In the genomic region with DNA sequence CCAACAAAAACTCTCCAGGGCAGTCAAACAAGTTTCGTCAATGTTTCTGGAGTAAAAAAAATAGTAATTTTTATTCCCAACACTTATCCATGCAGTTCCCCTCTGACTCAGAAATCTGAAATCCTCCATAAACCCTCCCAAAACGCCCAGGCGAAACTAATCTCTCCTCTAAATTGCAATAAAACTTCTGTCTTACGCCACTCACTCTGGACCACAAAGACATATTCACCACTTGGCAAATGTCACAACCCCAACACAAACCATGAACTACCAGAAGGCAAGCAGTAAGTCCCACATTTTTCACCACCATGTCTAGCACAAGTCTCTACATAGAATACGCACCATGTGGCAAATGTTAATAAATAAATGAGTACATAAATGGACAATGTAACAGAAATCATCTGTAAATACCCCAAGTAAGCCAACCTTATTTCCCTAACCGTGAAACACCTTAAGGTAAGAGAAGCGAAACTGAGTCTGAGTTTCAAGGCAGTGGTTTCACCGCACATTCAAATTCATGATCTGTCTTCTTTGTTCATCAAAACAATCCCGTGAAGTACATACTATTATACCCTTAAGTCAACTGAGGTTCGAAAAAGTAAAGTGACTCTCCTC, we compare ENCODE assay signal across 8 cellular contexts. TPM values are rescaled to one million over a fixed set of nuclear protein-coding genes. Genes with fewer than 3 reads are reported as not detected.
DNase-seq lines count a peak whose midpoint lies in the region; ATAC-seq, FAIRE-seq and TF ChIP-seq lines count a peak whose summit lies in the region.

No MANE protein-coding gene starts in this region.

- no peaks in the 10 kb centered on the region for H3K9me3 Mint-ChIP-seq in astrocyte (ENCODE audit: unreplicated experiment)
- H3K9me3 Mint-ChIP-seq in neural crest cell = no peaks in the 10 kb centered on the region

- no peak for FAIRE-seq in astrocyte (lab: Jason Lieb, UNC)

- H3K36me3 Mint-ChIP-seq in astrocyte (ENCODE audit: low read depth, unreplicated experiment) (peaks cover 5% of the 10 kb centered on the region), neural crest cell (ENCODE audit: low read depth) (peaks cover 10% of the 10 kb centered on the region)

- no peak overlapping the region for H3K27ac ChIP-seq in astrocyte (ENCODE audit: low read depth, low read length)

- H3K36me3 ChIP-seq in astrocyte (ENCODE audit: insufficient read depth, low read length) = no peaks in the 10 kb centered on the region

- H3K4me2 ChIP-seq in astrocyte (ENCODE audit: low read length) = peak overlapping the region; percentile 90

- peak overlapping the region; percentile 81 for H3K4me3 ChIP-seq in astrocyte (ENCODE audit: insufficient read depth, low read depth, low read length)

- H3K79me2 ChIP-seq in astrocyte (ENCODE audit: insufficient read depth, low read length) = peaks cover 64% of the 10 kb centered on the region

- H3K9ac ChIP-seq in astrocyte (ENCODE audit: low read length) = peak overlapping the region; percentile 75

- H3K27me3 Mint-ChIP-seq in astrocyte (ENCODE audit: low read depth, unreplicated experiment) (no peaks in the 10 kb centered on the region), neural crest cell (ENCODE audit: low read depth) (peaks cover 14% of the 10 kb centered on the region)

- H3K4me1 Mint-ChIP-seq in astrocyte (ENCODE audit: low read depth, unreplicated experiment) (peaks cover 28% of the 10 kb centered on the region), neural crest cell (peaks cover 40% of the 10 kb centered on the region)

- DNase-seq in ELR (ENCODE audit: low read depth) (peak; percentile 20), astrocyte (ENCODE audit: low read depth) (peak; percentile 38), neural crest cell (ENCODE audit: low read depth, low spot score) (no peak), activated gamma-delta T cell treated with Interleukin-2 at 50 U/mL for 16 hours (no peak)
- no peak for DNase-seq in activated CD4-positive, alpha-beta T cell treated with anti-CD3 and anti-CD28 coated beads for 48 hours

- H3K4me3 Mint-ChIP-seq in astrocyte (ENCODE audit: unreplicated experiment) = peak overlapping the region; percentile 98
- peak overlapping the region; percentile 97 for H3K4me3 Mint-ChIP-seq in neural crest cell

- H3K27me3 ChIP-seq in astrocyte (ENCODE audit: insufficient read depth, low read length) = no peaks in the 10 kb centered on the region

- no peak for TF ChIP-seq CTCF in astrocyte (IDR thresholded peaks at IDR 0.05; ENCODE audit: insufficient read depth, low read depth, low read length)
- TF ChIP-seq CTCF in neural crest cell (conservative IDR thresholded peaks at IDR 0.05) = no peak

- H3K9me3 ChIP-seq in astrocyte (ENCODE audit: insufficient read depth, low read depth, low read length) = no peaks in the 10 kb centered on the region

- H3K27ac Mint-ChIP-seq in astrocyte (ENCODE audit: unreplicated experiment) = no peak overlapping the region
- H3K27ac Mint-ChIP-seq in neural crest cell (ENCODE audit: unreplicated experiment) = no peak overlapping the region

- peaks cover 16% of the 10 kb centered on the region for H3K4me1 ChIP-seq in astrocyte (ENCODE audit: insufficient read depth, low read length)

- ATAC-seq in GM19468 (IDR thresholded peaks at IDR 0.05; ENCODE audit: extremely low read depth, unreplicated experiment) (peak; percentile 18), HG03558 (IDR thresholded peaks at IDR 0.05; ENCODE audit: extremely low read depth, unreplicated experiment) (peak; percentile 26)
- ATAC-seq in activated CD4-positive, CD25-positive, alpha-beta regulatory T cell treated with anti-CD3 and anti-CD28 coated beads, Interleukin-2, amount 50 U/mL, for 24 hours = no peak

- peaks cover 48% of the 10 kb centered on the region for H4K20me1 ChIP-seq in astrocyte (ENCODE audit: insufficient read depth, low read length)

- H2AFZ ChIP-seq in astrocyte (ENCODE audit: low read depth, low read length) = no peak overlapping the region

RNA-seq across cellular contexts. Expression of a gene that starts 1.6 kb away (rescaled TPM):
- 100 and 102 TPM in 2 replicates for total RNA-seq in astrocyte
- total RNA-seq in neural crest cell = 74.7 and 78.6 TPM in 2 replicates

Comparison
In these comparisons a context has a peak if more than half of its experiments do, and no peak if none do; other contexts are left out.
1. DNase-seq: peak in ELR (single experiment) and astrocyte (single experiment); none in neural crest cell (single experiment), activated gamma-delta T cell treated with Interleukin-2 at 50 U/mL for 16 hours (single experiment) and activated CD4-positive, alpha-beta T cell treated with anti-CD3 and anti-CD28 coated beads for 48 hours (single experiment).
2. ATAC-seq: peak in GM19468 (single experiment) and HG03558 (single experiment); none in activated CD4-positive, CD25-positive, alpha-beta regulatory T cell treated with anti-CD3 and anti-CD28 coated beads, Interleukin-2, amount 50 U/mL, for 24 hours (0 of 2).